Comparison of ENCODE assay signal across 16 cellular contexts in genomic region chr18:45538444-45538843, GRCh38.
"Had no signal": no experiment of that assay in that cellular context is flagged by ENCODE, and none has a peak within 500 bp of the region (broad histone marks: within the 10 kb centered on the region; RNA-seq: fewer than 3 reads in every experiment).

No MANE protein-coding gene starts in this region.

- H3K9ac ChIP-seq: neural progenitor cell had no signal

- H3K36me3 ChIP-seq: gastrocnemius medialis, left ventricle myocardium inferior, lower lobe of right lung, neural progenitor cell, ovary, right atrium auricular region had no signal

- H3K27ac ChIP-seq: gastrocnemius medialis, left ventricle myocardium inferior, lower lobe of right lung, neural progenitor cell, ovary, right atrium auricular region had no signal

- H3K9me3 ChIP-seq: gastrocnemius medialis, lower lobe of right lung, ovary had no signal

- H3K4me1 ChIP-seq: gastrocnemius medialis, lower lobe of right lung, right atrium auricular region had no signal

- H2AFZ ChIP-seq: neural progenitor cell had no signal

- H3K4me2 ChIP-seq: neural progenitor cell had no signal

- H3K4me3 ChIP-seq: gastrocnemius medialis, left ventricle myocardium inferior, lower lobe of right lung, neural progenitor cell, ovary, right atrium auricular region had no signal

- H3K27me3 ChIP-seq: gastrocnemius medialis, neural progenitor cell, ovary, right atrium auricular region had no signal

- DNase-seq: effector memory CD4-positive, alpha-beta T cell; gastrocnemius medialis; islet precursor cell; left cardiac atrium; left ventricle myocardium inferior; lower lobe of right lung; natural killer cell; nucleus accumbens; ovary; small intestine; stimulated activated CD4-positive, alpha-beta T cell treated with anti-CD3 and anti-CD28 coated beads, Interleukin-12 subunit alpha, Interleukin-12 subunit beta, amount 100 ng/mL, for 4 hours; stimulated activated naive CD4-positive, alpha-beta T cell treated with Interleukin-2 at 50 U/mL for 16 hours; trophoblast cell had no signal

- ATAC-seq: esophagus mucosa, gastrocnemius medialis, left cardiac atrium, lower lobe of right lung, natural killer cell had no signal
